1 cellular context compared by ENCODE assay signal in genomic region chr2:234147335-234147861, GRCh38.
TF ChIP-seq lines count a peak whose summit lies in the region.

No MANE protein-coding gene starts in this region.

TF ChIP-seq in SK-N-SH treated with all-trans-retinoic acid at 6 μM for 48 hours, 23 proteins besides CTCF, POLR2A, EP300 and RAD21 (continued from another document):
- TF ChIP-seq ZNF565 (CRISPR knock-in tag; conservative IDR thresholded peaks at IDR 0.05; ENCODE audit: low read depth) (no peak), CSRNP3 (CRISPR knock-in tag; IDR thresholded peaks at IDR 0.05) (no peak), ZNF8 (CRISPR knock-in tag; IDR thresholded peaks at IDR 0.05) (no peak)
